In the genomic region with DNA sequence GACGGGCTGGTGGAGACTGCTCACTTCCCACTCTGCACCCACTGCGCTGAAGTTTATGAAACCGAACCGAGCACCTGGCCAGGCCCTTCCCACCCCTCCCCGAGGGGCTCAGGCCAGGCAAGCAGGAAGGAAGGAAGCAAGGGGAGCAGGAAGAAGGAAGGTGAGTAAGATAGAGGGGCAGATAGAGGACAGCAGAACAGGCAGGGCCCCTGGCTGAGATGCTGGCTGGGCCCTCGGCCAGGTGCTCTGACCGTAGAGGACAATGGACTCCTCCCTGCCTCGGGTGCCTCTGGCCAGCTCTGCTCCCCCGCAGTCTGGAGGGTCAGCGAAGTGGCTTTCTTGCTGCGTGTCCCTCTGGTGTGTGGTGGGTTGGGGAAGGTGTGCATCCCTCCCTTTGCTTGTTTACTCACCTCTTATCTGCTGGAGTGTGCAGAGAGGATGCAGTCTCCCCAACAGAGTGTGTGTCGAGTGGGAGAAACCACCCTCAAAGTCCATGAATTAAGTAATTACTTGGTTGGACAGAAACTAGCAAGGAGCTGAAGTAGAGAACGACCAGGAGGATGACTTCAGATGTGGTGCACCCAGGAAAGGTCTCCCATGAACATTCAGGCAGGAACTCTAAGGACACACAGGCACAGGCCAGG, we compare ENCODE assay signal across 15 cellular contexts.
DNase-seq lines count a peak whose midpoint lies in the region; ATAC-seq and TF ChIP-seq lines count a peak whose summit lies in the region.
"Had no signal": no experiment of that assay in that cellular context is flagged by ENCODE, and none has a peak within 500 bp of the region (broad histone marks: within the 10 kb centered on the region; RNA-seq: fewer than 3 reads in every experiment).

No MANE protein-coding gene starts in this region.

- H3K4me2 ChIP-seq in osteoblast (ENCODE audit: insufficient read depth, low read length), result no peak overlapping the region

- DNase-seq in DMS79 treated with DMSO at 0.1 percent for 48 hours (lab: John Stamatoyannopoulos, UW), result peak; percentile 7
- no peak for DNase-seq in DMS79 (lab: John Stamatoyannopoulos, UW)
- peak; percentile 46 for DNase-seq in cardiac septum (ENCODE audit: low spot score)
- DNase-seq in heart right ventricle, result no peak
- DNase-seq in osteoblast (ENCODE audit: insufficient read length, low spot score, missing footprints), result peak; percentile 82
- no peak for DNase-seq in activated CD4-positive, CD25-positive, alpha-beta regulatory T cell (lab: John Stamatoyannopoulos, UW)
- DNase-seq: C1 segment of cervical spinal cord, KBM-7, NCI-H1436 treated with DMSO at 0.1 percent for 48 hours, NCI-H2081, NCI-H226, PC-3 had no signal

- H2AFZ ChIP-seq in osteoblast (ENCODE audit: low read length), result no peak overlapping the region

- H3K27me3 ChIP-seq in heart right ventricle (peaks cover 0 to 69% (median 38%) of the 10 kb centered on the region in 7 donors), osteoblast (ENCODE audit: insufficient read depth, low read length) (no peaks in the 10 kb centered on the region)

- H3K27ac ChIP-seq in heart right ventricle, result no peak overlapping the region
- no peak overlapping the region for H3K27ac ChIP-seq in osteoblast (ENCODE audit: low read depth, low read length)
- H3K27ac ChIP-seq: 22Rv1 had no signal

- H3K36me3 ChIP-seq in heart right ventricle (no peaks in the 10 kb centered on the region), osteoblast (ENCODE audit: insufficient read depth, low read length) (no peaks in the 10 kb centered on the region)

- H3K4me1 ChIP-seq in heart right ventricle (no peaks in the 10 kb centered on the region), osteoblast (ENCODE audit: insufficient read depth, low read length) (no peaks in the 10 kb centered on the region)

- ATAC-seq in heart right ventricle (no peak), HG03432 (IDR thresholded peaks at IDR 0.05; ENCODE audit: unreplicated experiment) (no peak), GM19328 (IDR thresholded peaks at IDR 0.05; ENCODE audit: unreplicated experiment) (no peak)
- ATAC-seq: PC-3 had no signal

- no peaks in the 10 kb centered on the region for H4K20me1 ChIP-seq in osteoblast (ENCODE audit: insufficient read depth, low read length)

- no peak overlapping the region for H3K4me3 ChIP-seq in heart right ventricle
- no peak overlapping the region for H3K4me3 ChIP-seq in osteoblast (ENCODE audit: insufficient read depth, low read length)

- TF ChIP-seq CTCF in heart right ventricle (IDR thresholded peaks at IDR 0.05) (no peak), osteoblast (IDR thresholded peaks at IDR 0.05; ENCODE audit: extremely low read depth, low read depth, low read length) (no peak)

- H3K9me3 ChIP-seq in heart right ventricle, result no peaks in the 10 kb centered on the region
- H3K9me3 ChIP-seq in osteoblast (ENCODE audit: low read depth, low read length), result no peaks in the 10 kb centered on the region

- no peaks in the 10 kb centered on the region for H3K79me2 ChIP-seq in osteoblast (ENCODE audit: insufficient read depth, low read length)

- intact Hi-C loops in cardiac septum (cut with DNase I), result no loop called here
- intact Hi-C loops in heart right ventricle (cut with DNase I), result no loop called here

- WGBS in heart right ventricle, 2 donors, result 54 to 66% methylated on average over 13 of the region's 13 CpGs

Comparison
In these comparisons a context has a peak if more than half of its experiments do, and no peak if none do; other contexts are left out.
1. DNase-seq: peak in DMS79 treated with DMSO at 0.1 percent for 48 hours (single experiment), cardiac septum (single experiment) and osteoblast (single experiment); none in DMS79 (single experiment), heart right ventricle (0 of 2) and activated CD4-positive, CD25-positive, alpha-beta regulatory T cell (0 of 4).